Comparison of ENCODE assay signal across 25 cellular contexts in genomic region chr17:19461681-19462080, GRCh38. TPM values are rescaled to one million over a fixed set of nuclear protein-coding genes. Genes with fewer than 3 reads are reported as not detected.
DNase-seq lines count a peak whose midpoint lies in the region; ATAC-seq, FAIRE-seq and TF ChIP-seq lines count a peak whose summit lies in the region.
"Had no signal": no experiment of that assay in that cellular context is flagged by ENCODE, and none has a peak within 500 bp of the region (broad histone marks: within the 10 kb centered on the region; RNA-seq: fewer than 3 reads in every experiment).

No MANE protein-coding gene starts in this region.

- no peaks in the 10 kb centered on the region; the same call in 2 of the 3 replicates for H3K9me3 Mint-ChIP-seq in GM23338
- H3K9me3 Mint-ChIP-seq: activated CD4-positive, alpha-beta T cell treated with anti-CD3 and anti-CD28 coated beads, Interleukin-2, amount 10 ng/mL, durations not matched to agents 7 days and 5 days; activated naive CD8-positive, alpha-beta T cell treated with anti-CD3 and anti-CD28 coated beads for 36 hours; activated T-helper 2 cell treated with anti-CD3 and anti-CD28 coated beads, Interferon-gamma antibody, Interleukin-2, Interleukin-4, amounts not matched to agents 10 μg/mL and 5 μg/mL and 100 μg/mL, durations not matched to agents 14 hours and 24 hours and 36 hours had no signal

- H3K36me3 ChIP-seq in GM23338 (ENCODE audit: insufficient read depth) (no peaks in the 10 kb centered on the region), tibial nerve (no peaks in the 10 kb centered on the region), pancreas (no peaks in the 10 kb centered on the region)
- H3K36me3 ChIP-seq: right atrium auricular region, stomach, upper lobe of left lung had no signal

- H3K79me2 ChIP-seq in GM23338 (replicated peaks; ENCODE audit: insufficient read depth) = no peaks in the 10 kb centered on the region

- peaks cover 19% of the 10 kb centered on the region for H3F3A ChIP-seq in GM23338 (replicated peaks; ENCODE audit: low read depth)

- H3K36me3 Mint-ChIP-seq in GM23338 (ENCODE audit: low read depth) = no peaks in the 10 kb centered on the region
- H3K36me3 Mint-ChIP-seq: activated naive CD8-positive, alpha-beta T cell treated with anti-CD3 and anti-CD28 coated beads for 36 hours had no signal

- intact Hi-C loops in pancreas (cut with DNase I) = no loop called here

- no peak for TF ChIP-seq EP300 in tibial nerve (IDR thresholded peaks at IDR 0.05)

- no peak overlapping the region for H3K4me3 Mint-ChIP-seq in GM23338
- H3K4me3 Mint-ChIP-seq: activated CD4-positive, alpha-beta T cell treated with anti-CD3 and anti-CD28 coated beads, Interleukin-2, amount 10 ng/mL, durations not matched to agents 7 days and 5 days; activated naive CD8-positive, alpha-beta T cell treated with anti-CD3 and anti-CD28 coated beads for 36 hours; T-helper 17 cell had no signal

- no peak overlapping the region for H3K4me3 ChIP-seq in GM23338
- no peak overlapping the region for H3K4me3 ChIP-seq in tibial nerve
- H3K4me3 ChIP-seq in pancreas = no peak overlapping the region
- H3K4me3 ChIP-seq: PC-9, right atrium auricular region, stomach, upper lobe of left lung had no signal

- no peak for TF ChIP-seq POLR2A in tibial nerve (IDR thresholded peaks at IDR 0.05)

- H4K20me1 ChIP-seq in GM23338 (replicated peaks; ENCODE audit: insufficient read depth) = no peaks in the 10 kb centered on the region

- FAIRE-seq in pancreas (lab: Jason Lieb, UNC) = no peak
- FAIRE-seq: endometrium had no signal

- peak overlapping the region; percentile 76; the same call in 1 of the 2 replicates for H3K27ac Mint-ChIP-seq in GM23338
- H3K27ac Mint-ChIP-seq: activated naive CD8-positive, alpha-beta T cell treated with anti-CD3 and anti-CD28 coated beads for 36 hours; activated T-helper 2 cell treated with anti-CD3 and anti-CD28 coated beads, Interferon-gamma antibody, Interleukin-2, Interleukin-4, amounts not matched to agents 10 μg/mL and 5 μg/mL and 100 μg/mL, durations not matched to agents 14 hours and 24 hours and 36 hours; T-helper 17 cell had no signal

- H3K9me3 ChIP-seq in tibial nerve (no peaks in the 10 kb centered on the region), pancreas (no peaks in the 10 kb centered on the region)
- H3K9me3 ChIP-seq: right atrium auricular region, stomach, upper lobe of left lung had no signal

- ATAC-seq in GM23338 = no peak
- no peak for ATAC-seq in GM21529 (IDR thresholded peaks at IDR 0.05; ENCODE audit: unreplicated experiment)
- no peak for ATAC-seq in pancreas
- ATAC-seq in GM18870 (IDR thresholded peaks at IDR 0.05; ENCODE audit: unreplicated experiment) = no peak
- ATAC-seq: T-helper 17 cell had no signal

- no peaks in the 10 kb centered on the region for H3K27me3 ChIP-seq in GM23338 (ENCODE audit: insufficient read depth)
- H3K27me3 ChIP-seq in tibial nerve = no peaks in the 10 kb centered on the region
- no peaks in the 10 kb centered on the region for H3K27me3 ChIP-seq in pancreas
- H3K27me3 ChIP-seq: right atrium auricular region, stomach, upper lobe of left lung had no signal

- H3K4me1 ChIP-seq in GM23338 (ENCODE audit: insufficient read depth) (peaks cover 52% of the 10 kb centered on the region), tibial nerve (peaks cover 0 to 61% (median 45%) of the 10 kb centered on the region in 4 donors), pancreas (no peaks in the 10 kb centered on the region)

- TF ChIP-seq CTCF in GM23338 (conservative IDR thresholded peaks at IDR 0.05; ENCODE audit: low read depth in 2 of 2) (no peak), tibial nerve (IDR thresholded peaks at IDR 0.05) (no peak), pancreas (IDR thresholded peaks at IDR 0.05) (no peak)

- peaks cover 18% of the 10 kb centered on the region for H3K27me3 Mint-ChIP-seq in GM23338 (ENCODE audit: insufficient read depth, low read depth, poor library complexity)
- H3K27me3 Mint-ChIP-seq: activated CD4-positive, alpha-beta T cell treated with anti-CD3 and anti-CD28 coated beads, Interleukin-2, amount 10 ng/mL, durations not matched to agents 7 days and 5 days; activated naive CD8-positive, alpha-beta T cell treated with anti-CD3 and anti-CD28 coated beads for 36 hours had no signal

- H3K27ac ChIP-seq in GM23338 (ENCODE audit: low read depth) = peak overlapping the region; percentile 61
- H3K27ac ChIP-seq in angular gyrus (ENCODE audit: low read depth, low read length) = peak overlapping the region; percentile 47
- peak overlapping the region in 3 of 4 donors; percentile 31 to 93 (median 73) for H3K27ac ChIP-seq in tibial nerve
- H3K27ac ChIP-seq in pancreas = no peak overlapping the region
- H3K27ac ChIP-seq: PC-9, right atrium auricular region had no signal

- DNase-seq in GM23338 (ENCODE audit: low spot score) (no peak), islet precursor cell (peak; percentile 45), tibial nerve (ENCODE audit: low spot score in 2 of 2) (no peak), pancreas (no peak)
- DNase-seq: activated CD4-positive, alpha-beta T cell treated with anti-CD3 and anti-CD28 coated beads, Interleukin-2, amount 10 ng/mL, durations not matched to agents 7 days and 5 days; activated CD8-positive, alpha-beta memory T cell treated with anti-CD3 and anti-CD28 coated beads, Interleukin-2, amount 50 U/mL, for 4 hours; activated naive CD8-positive, alpha-beta T cell treated with anti-CD3 and anti-CD28 coated beads for 36 hours; DMS 273 treated with DMSO at 0.1 percent for 48 hours; kidney glomerular epithelial cell; NCI-H1092; NCI-H2029 treated with DMSO at 0.1 percent for 48 hours; PC-9; SIG-M5; stimulated activated CD4-positive, alpha-beta T cell treated with anti-CD3 and anti-CD28 coated beads, Interleukin-12 subunit alpha, Interleukin-12 subunit beta, amount 100 ng/mL, for 4 hours; stomach; T-helper 17 cell; upper lobe of left lung had no signal

- H3K9me2 ChIP-seq in GM23338 (ENCODE audit: insufficient read depth) = 0 out of 2 replicates have a peak, but pooled peaks cover 3% of the 10 kb centered on the region

- 91 to 93% methylated on average over 4 of the region's 4 CpGs for WGBS in tibial nerve, 2 donors
- WGBS in pancreas, 2 donors = 89 to 99% methylated on average over 4 of the region's 4 CpGs

- no peak overlapping the region for H2AFZ ChIP-seq in GM23338
- H2AFZ ChIP-seq: PC-9 had no signal

- peak overlapping the region; percentile 53 for H3K4me2 ChIP-seq in GM23338
- H3K4me2 ChIP-seq: PC-9 had no signal

- H3K4me1 Mint-ChIP-seq in GM23338 = peaks cover 72% of the 10 kb centered on the region

TF ChIP-seq in GM23338, 12 proteins besides CTCF, POLR2A, EP300 and RAD21 (continues in another document):
- TF ChIP-seq REST (IDR thresholded peaks at IDR 0.05; ENCODE audit: unreplicated experiment) (no peak), STAT1 (IDR thresholded peaks at IDR 0.05; ENCODE audit: unreplicated experiment) (no peak), NANOG (IDR thresholded peaks at IDR 0.05; ENCODE audit: borderline replicate concordance) (no peak), ZNF114 (CRISPR knock-in tag; IDR thresholded peaks at IDR 0.05) (no peak), EZH2 (IDR thresholded peaks at IDR 0.05; ENCODE audit: low read depth, unreplicated experiment) (no peak)

RNA-seq across cellular contexts. Expression of gene RNF112, which starts 50.6 kb away (rescaled TPM):
- total RNA-seq in GM23338 (2014; rRNA removed; shearing (Covaris generic)) = 1.5 and 4.1 TPM in 2 replicates
- polyA plus RNA-seq in GM23338 (2016; fragmentation: Nextera tagmentation; extraction: Ambion mirVana) (0.38 and 0.42 TPM in 2 replicates), pancreas (1 to 10 TPM; 1.2 to 3.0 TPM)
- total RNA-seq in tibial nerve (1 to 10 TPM in 3 of 4 donors, under 1 TPM in 1; 0.44 to 2.5 (median 1.8) TPM), pancreas (1 to 10 TPM in 1 of 6 donors, under 1 TPM in 5; 0.34 to 1.2 (median 0.46) TPM)
- total RNA-seq: G401, HT1080 had no signal

Comparison
In these comparisons a context has a peak if more than half of its experiments do, and no peak if none do; other contexts are left out.
1. H3K27ac ChIP-seq: peak in GM23338 (single experiment), angular gyrus (single experiment) and tibial nerve (3 of 4); none in pancreas (0 of 4).